In genomic region chr2:121170577-121170976, GRCh38 we compare ENCODE assay signal across 1 cellular context.
"Had no signal": no experiment of that assay in that cellular context is flagged by ENCODE, and none has a peak within 500 bp of the region (broad histone marks: within the 10 kb centered on the region; RNA-seq: fewer than 3 reads in every experiment).

No MANE protein-coding gene starts in this region.

- ATAC-seq: GM12878 had no signal

- H3K4me3 ChIP-seq: GM12878 had no signal
